Comparison of ENCODE assay signal across 1 cellular context in the genomic region with DNA sequence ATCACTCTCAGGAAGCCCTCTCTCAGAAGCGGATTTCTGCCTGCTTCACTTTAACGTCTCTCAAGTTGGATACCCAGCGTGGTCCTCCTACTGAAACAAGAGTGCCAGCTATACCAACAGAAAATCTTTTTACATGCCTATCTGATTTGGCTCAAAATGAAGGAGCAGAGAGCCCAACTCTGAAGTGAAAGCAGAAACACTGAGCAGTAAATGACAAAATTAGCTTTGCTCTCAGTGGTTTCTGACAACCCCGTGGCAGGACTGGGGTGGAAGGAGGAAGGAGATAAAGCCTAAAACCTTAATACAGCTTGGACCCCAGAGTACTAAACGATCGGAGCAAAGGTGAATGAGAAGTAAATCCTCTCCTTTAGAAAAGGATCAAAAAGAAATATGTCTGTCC.
TF ChIP-seq lines count a peak whose summit lies in the region.

No MANE protein-coding gene starts in this region.

TF ChIP-seq in GM23338, 12 proteins besides CTCF, POLR2A, EP300 and RAD21:
- TF ChIP-seq, protein P1, sequence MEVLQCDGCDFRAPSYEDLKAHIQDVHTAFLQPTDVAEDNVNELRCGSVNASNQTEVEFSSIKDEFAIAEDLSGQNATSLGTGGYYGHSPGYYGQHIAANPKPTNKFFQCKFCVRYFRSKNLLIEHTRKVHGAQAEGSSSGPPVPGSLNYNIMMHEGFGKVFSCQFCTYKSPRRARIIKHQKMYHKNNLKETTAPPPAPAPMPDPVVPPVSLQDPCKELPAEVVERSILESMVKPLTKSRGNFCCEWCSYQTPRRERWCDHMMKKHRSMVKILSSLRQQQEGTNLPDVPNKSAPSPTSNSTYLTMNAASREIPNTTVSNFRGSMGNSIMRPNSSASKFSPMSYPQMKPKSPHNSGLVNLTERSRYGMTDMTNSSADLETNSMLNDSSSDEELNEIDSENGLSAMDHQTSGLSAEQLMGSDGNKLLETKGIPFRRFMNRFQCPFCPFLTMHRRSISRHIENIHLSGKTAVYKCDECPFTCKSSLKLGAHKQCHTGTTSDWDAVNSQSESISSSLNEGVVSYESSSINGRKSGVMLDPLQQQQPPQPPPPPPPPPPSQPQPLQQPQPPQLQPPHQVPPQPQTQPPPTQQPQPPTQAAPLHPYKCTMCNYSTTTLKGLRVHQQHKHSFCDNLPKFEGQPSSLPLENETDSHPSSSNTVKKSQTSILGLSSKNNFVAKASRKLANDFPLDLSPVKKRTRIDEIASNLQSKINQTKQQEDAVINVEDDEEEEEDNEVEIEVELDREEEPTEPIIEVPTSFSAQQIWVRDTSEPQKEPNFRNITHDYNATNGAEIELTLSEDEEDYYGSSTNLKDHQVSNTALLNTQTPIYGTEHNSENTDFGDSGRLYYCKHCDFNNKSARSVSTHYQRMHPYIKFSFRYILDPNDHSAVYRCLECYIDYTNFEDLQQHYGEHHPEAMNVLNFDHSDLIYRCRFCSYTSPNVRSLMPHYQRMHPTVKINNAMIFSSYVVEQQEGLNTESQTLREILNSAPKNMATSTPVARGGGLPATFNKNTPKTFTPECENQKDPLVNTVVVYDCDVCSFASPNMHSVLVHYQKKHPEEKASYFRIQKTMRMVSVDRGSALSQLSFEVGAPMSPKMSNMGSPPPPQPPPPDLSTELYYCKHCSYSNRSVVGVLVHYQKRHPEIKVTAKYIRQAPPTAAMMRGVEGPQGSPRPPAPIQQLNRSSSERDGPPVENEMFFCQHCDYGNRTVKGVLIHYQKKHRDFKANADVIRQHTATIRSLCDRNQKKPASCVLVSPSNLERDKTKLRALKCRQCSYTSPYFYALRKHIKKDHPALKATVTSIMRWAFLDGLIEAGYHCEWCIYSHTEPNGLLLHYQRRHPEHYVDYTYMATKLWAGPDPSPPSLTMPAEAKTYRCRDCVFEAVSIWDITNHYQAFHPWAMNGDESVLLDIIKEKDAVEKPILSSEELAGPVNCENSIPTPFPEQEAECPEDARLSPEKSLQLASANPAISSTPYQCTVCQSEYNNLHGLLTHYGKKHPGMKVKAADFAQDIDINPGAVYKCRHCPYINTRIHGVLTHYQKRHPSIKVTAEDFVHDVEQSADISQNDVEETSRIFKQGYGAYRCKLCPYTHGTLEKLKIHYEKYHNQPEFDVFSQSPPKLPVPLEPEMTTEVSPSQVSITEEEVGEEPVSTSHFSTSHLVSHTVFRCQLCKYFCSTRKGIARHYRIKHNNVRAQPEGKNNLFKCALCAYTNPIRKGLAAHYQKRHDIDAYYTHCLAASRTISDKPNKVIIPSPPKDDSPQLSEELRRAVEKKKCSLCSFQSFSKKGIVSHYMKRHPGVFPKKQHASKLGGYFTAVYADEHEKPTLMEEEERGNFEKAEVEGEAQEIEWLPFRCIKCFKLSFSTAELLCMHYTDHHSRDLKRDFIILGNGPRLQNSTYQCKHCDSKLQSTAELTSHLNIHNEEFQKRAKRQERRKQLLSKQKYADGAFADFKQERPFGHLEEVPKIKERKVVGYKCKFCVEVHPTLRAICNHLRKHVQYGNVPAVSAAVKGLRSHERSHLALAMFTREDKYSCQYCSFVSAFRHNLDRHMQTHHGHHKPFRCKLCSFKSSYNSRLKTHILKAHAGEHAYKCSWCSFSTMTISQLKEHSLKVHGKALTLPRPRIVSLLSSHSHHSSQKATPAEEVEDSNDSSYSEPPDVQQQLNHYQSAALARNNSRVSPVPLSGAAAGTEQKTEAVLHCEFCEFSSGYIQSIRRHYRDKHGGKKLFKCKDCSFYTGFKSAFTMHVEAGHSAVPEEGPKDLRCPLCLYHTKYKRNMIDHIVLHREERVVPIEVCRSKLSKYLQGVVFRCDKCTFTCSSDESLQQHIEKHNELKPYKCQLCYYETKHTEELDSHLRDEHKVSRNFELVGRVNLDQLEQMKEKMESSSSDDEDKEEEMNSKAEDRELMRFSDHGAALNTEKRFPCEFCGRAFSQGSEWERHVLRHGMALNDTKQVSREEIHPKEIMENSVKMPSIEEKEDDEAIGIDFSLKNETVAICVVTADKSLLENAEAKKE (CRISPR knock-in tag; IDR thresholded peaks at IDR 0.05) = no peak
- no peak for TF ChIP-seq STAT1 (IDR thresholded peaks at IDR 0.05; ENCODE audit: unreplicated experiment)
